Comparison of ENCODE assay signal across 8 cellular contexts in genomic region chr17:60678118-60678444, GRCh38. TPM values are rescaled to one million over a fixed set of nuclear protein-coding genes. Genes with fewer than 3 reads are reported as not detected.
A peak's percentile ranks its signal among the peaks of the same experiment; 100 is the strongest.
DNase-seq lines count a peak whose midpoint lies in the region; ATAC-seq and TF ChIP-seq lines count a peak whose summit lies in the region.

No MANE protein-coding gene starts in this region.

- peak overlapping the region; percentile 56 for H3K4me3 ChIP-seq in GM12864 (ENCODE audit: low read depth, low read length)
- H3K4me3 ChIP-seq in OCI-LY7 (ENCODE audit: low read depth, low read length, poor library complexity, severe bottlenecking) = peak overlapping the region; percentile 80
- H3K4me3 ChIP-seq in parathyroid adenoma (ENCODE audit: low read depth, low read length) = peak overlapping the region; percentile 95

- H3K27ac ChIP-seq in OCI-LY7 (ENCODE audit: low read depth, low read length, poor library complexity, severe bottlenecking) (no peak overlapping the region), epithelial cell of prostate (peak overlapping the region; percentile 31), parathyroid adenoma (peak overlapping the region; percentile 78)

- H2AFZ ChIP-seq in OCI-LY7 (ENCODE audit: low read length) (peak overlapping the region; percentile 96), parathyroid adenoma (peak overlapping the region; percentile 91)

- H3K4me2 ChIP-seq in OCI-LY7 (ENCODE audit: low read length) (peak overlapping the region; percentile 96), parathyroid adenoma (ENCODE audit: low read length) (peak overlapping the region; percentile 89)

- no peaks in the 10 kb centered on the region for H3K27me3 ChIP-seq in parathyroid adenoma (ENCODE audit: control insufficient read depth, insufficient read depth, low read length)

- H3K36me3 ChIP-seq in OCI-LY7 (ENCODE audit: insufficient read depth, low read length) (no peaks in the 10 kb centered on the region), parathyroid adenoma (ENCODE audit: control insufficient read depth, insufficient read depth, low read length) (no peaks in the 10 kb centered on the region)

- H3K79me2 ChIP-seq in OCI-LY7 (ENCODE audit: insufficient read depth, low read depth, low read length) (no peaks in the 10 kb centered on the region), parathyroid adenoma (no peaks in the 10 kb centered on the region)

- no peak for ATAC-seq in GM21576 (IDR thresholded peaks at IDR 0.05; ENCODE audit: unreplicated experiment)

- intact Hi-C loops in OCI-LY7 (cut with micrococcal nuclease; ENCODE audit: unreplicated experiment) = no loop called here
- intact Hi-C loops in posterior vena cava (cut with DNase I) = no loop called here

- H3K9me3 ChIP-seq in OCI-LY7 (ENCODE audit: low read length) (no peaks in the 10 kb centered on the region), parathyroid adenoma (ENCODE audit: control insufficient read depth, low read length) (no peaks in the 10 kb centered on the region)

- H3K9me2 ChIP-seq in OCI-LY7 (ENCODE audit: insufficient read depth, low read length) = no peaks in the 10 kb centered on the region

- POLR2A ChIA-PET in OCI-LY7 (lab: Charles Lee) = interaction anchor here (0.5 kb wide), 1 partner anchor 191 kb away, joined by 3 read pairs; no protein-coding TSS in a partner anchor

- BruUV-seq in OCI-LY7 (replicated peaks; lab: Mats Ljungman, UMichigan) = no TSS peak

- DNase-seq in GM12864 (ENCODE audit: low read depth) = no peak
- no peak for DNase-seq in OCI-LY7 (ENCODE audit: low spot score)
- DNase-seq in epithelial cell of prostate (ENCODE audit: low read depth, low spot score) = no peak
- DNase-seq in NCI-H2196 treated with DMSO at 0.1 percent for 48 hours (lab: John Stamatoyannopoulos, UW; ENCODE audit: unreplicated experiment) = no peak
- no peak for DNase-seq in DMS 273 treated with DMSO at 0.1 percent for 48 hours (lab: John Stamatoyannopoulos, UW)
- no peak for DNase-seq in posterior vena cava (ENCODE audit: low spot score)

- H3K4me1 ChIP-seq in OCI-LY7 (ENCODE audit: insufficient read depth, low read length, poor library complexity, severe bottlenecking) = peaks cover 11% of the 10 kb centered on the region
- H3K4me1 ChIP-seq in parathyroid adenoma = no peaks in the 10 kb centered on the region

- peak overlapping the region; percentile 3 for H3K9ac ChIP-seq in parathyroid adenoma

- CTCF ChIA-PET in OCI-LY7 (lab: Charles Lee; ENCODE audit: unreplicated experiment) = no interaction called here

- no peak for TF ChIP-seq CTCF in GM12864 (IDR thresholded peaks at IDR 0.05; ENCODE audit: low read depth, low read length, missing control alignments)
- no peak for TF ChIP-seq CTCF in OCI-LY7 (conservative IDR thresholded peaks at IDR 0.05; ENCODE audit: low read length)
- TF ChIP-seq CTCF in parathyroid adenoma (IDR thresholded peaks at IDR 0.05) = no peak

- H4K20me1 ChIP-seq in OCI-LY7 (ENCODE audit: insufficient read depth, low read length) = no peaks in the 10 kb centered on the region

RNA-seq across cellular contexts. Expression of gene BCAS3, which starts 0.4 kb away (rescaled TPM):
- total RNA-seq in OCI-LY7 (2014; rRNA removed; shearing (Covaris generic)) = 12.1 and 13.4 TPM in 2 replicates
- 14.5 and 17.1 TPM in 2 replicates for total RNA-seq in OCI-LY7 (2022)
- total RNA-seq in posterior vena cava = 10 to 100 TPM; 22.5 to 23.6 TPM
